In genomic region chr1:2575801-2576663, GRCh38 we compare ENCODE assay signal across 10 cellular contexts. TPM values are rescaled to one million over a fixed set of nuclear protein-coding genes. Genes with fewer than 3 reads are reported as not detected.
A peak's percentile ranks its signal among the peaks of the same experiment; 100 is the strongest.
DNase-seq lines count a peak whose midpoint lies in the region; ATAC-seq and TF ChIP-seq lines count a peak whose summit lies in the region.
"Had no signal": no experiment of that assay in that cellular context is flagged by ENCODE, and none has a peak within 500 bp of the region (broad histone marks: within the 10 kb centered on the region; RNA-seq: fewer than 3 reads in every experiment).

No MANE protein-coding gene starts in this region.

- peak overlapping the region; percentile 57 for H3K4me2 ChIP-seq in OCI-LY7 (ENCODE audit: low read length)

- intact Hi-C loops in OCI-LY7 (cut with micrococcal nuclease; ENCODE audit: unreplicated experiment) = no loop called here
- intact Hi-C loops in left ventricle myocardium inferior (cut with micrococcal nuclease) = no loop called here
- intact Hi-C loops in sigmoid colon (cut with DNase I) = no loop called here

- DNase-seq in GM12864 (ENCODE audit: low read depth) = no peak
- no peak for DNase-seq in OCI-LY7 (ENCODE audit: low spot score)
- no peak for DNase-seq in left ventricle myocardium inferior
- no peak for DNase-seq in sigmoid colon
- DNase-seq in superior temporal gyrus (ENCODE audit: extremely low spot score) = no peak
- DNase-seq in RPMI8226 = no peak
- no peak for DNase-seq in stimulated activated CD4-positive, alpha-beta T cell treated with anti-CD3 and anti-CD28 coated beads, Interleukin-4, amount 100 ng/mL, for 1 hour
- DNase-seq: nucleus accumbens had no signal

- CTCF ChIA-PET in OCI-LY7 (lab: Charles Lee; ENCODE audit: unreplicated experiment) = interaction anchor here (0.6 kb wide), 1 partner anchor 11 kb away, joined by 3 read pairs; no protein-coding TSS in a partner anchor

- no peaks in the 10 kb centered on the region for H4K20me1 ChIP-seq in OCI-LY7 (ENCODE audit: insufficient read depth, low read length)

- H3K27ac ChIP-seq in OCI-LY7 (ENCODE audit: low read depth, low read length, poor library complexity, severe bottlenecking) = peak overlapping the region; percentile 47
- H3K27ac ChIP-seq in left ventricle myocardium inferior (replicated peaks) = peak overlapping the region; percentile 91
- H3K27ac ChIP-seq in sigmoid colon = peak overlapping the region in 3 of 4 donors; percentile 39 to 46 (median 39)

- H3K79me2 ChIP-seq in OCI-LY7 (ENCODE audit: insufficient read depth, low read depth, low read length) = no peaks in the 10 kb centered on the region

- H3K4me1 ChIP-seq in OCI-LY7 (ENCODE audit: insufficient read depth, low read length, poor library complexity, severe bottlenecking) (peaks cover 48% of the 10 kb centered on the region), left ventricle myocardium inferior (peaks cover 34% of the 10 kb centered on the region), sigmoid colon (no peaks in the 10 kb centered on the region)

- no peaks in the 10 kb centered on the region for H3K9me2 ChIP-seq in OCI-LY7 (ENCODE audit: insufficient read depth, low read length)

- WGBS in sigmoid colon, 2 donors = 16 to 58% methylated on average over 23 of the region's 23 CpGs

- H3K36me3 ChIP-seq in OCI-LY7 (ENCODE audit: insufficient read depth, low read length) (no peaks in the 10 kb centered on the region), left ventricle myocardium inferior (no peaks in the 10 kb centered on the region), sigmoid colon (no peaks in the 10 kb centered on the region)

- TF ChIP-seq CTCF in GM12864 (IDR thresholded peaks at IDR 0.05; ENCODE audit: low read depth, low read length, missing control alignments) = no peak
- TF ChIP-seq CTCF in OCI-LY7 (conservative IDR thresholded peaks at IDR 0.05; ENCODE audit: low read length) = no peak
- no peak for TF ChIP-seq CTCF in left ventricle myocardium inferior (IDR thresholded peaks at IDR 0.05; ENCODE audit: borderline replicate concordance)
- no peak for TF ChIP-seq CTCF in sigmoid colon (IDR thresholded peaks at IDR 0.05)

- H3K9me3 ChIP-seq in OCI-LY7 (ENCODE audit: low read length) (no peaks in the 10 kb centered on the region), left ventricle myocardium inferior (replicated peaks) (peaks cover 12% of the 10 kb centered on the region), sigmoid colon (peaks cover 0 to 7% (median 1%) of the 10 kb centered on the region in 4 donors)

- H2AFZ ChIP-seq in OCI-LY7 (ENCODE audit: low read length) = no peak overlapping the region

- BruUV-seq in OCI-LY7 (replicated peaks; lab: Mats Ljungman, UMichigan) = no TSS peak

- POLR2A ChIA-PET in OCI-LY7 (lab: Charles Lee) = no interaction called here

- peak overlapping the region; percentile 30 for H3K4me3 ChIP-seq in GM12864 (ENCODE audit: low read depth, low read length)
- H3K4me3 ChIP-seq in OCI-LY7 (ENCODE audit: low read depth, low read length, poor library complexity, severe bottlenecking) = peak overlapping the region; percentile 1
- peak overlapping the region; percentile 30 for H3K4me3 ChIP-seq in left ventricle myocardium inferior
- no peak overlapping the region for H3K4me3 ChIP-seq in sigmoid colon

- TF ChIP-seq EP300 in sigmoid colon (IDR thresholded peaks at IDR 0.05) = no peak

- TF ChIP-seq POLR2A in sigmoid colon (IDR thresholded peaks at IDR 0.05) = no peak

- H3K27me3 ChIP-seq in left ventricle myocardium inferior (ENCODE audit: low read depth) (peaks cover 21% of the 10 kb centered on the region), sigmoid colon (peaks cover 10 to 58% (median 22%) of the 10 kb centered on the region in 3 donors)

- no peak for ATAC-seq in HG03439 (IDR thresholded peaks at IDR 0.05; ENCODE audit: unreplicated experiment)

RNA-seq across cellular contexts. Expression of gene PRXL2B, which starts 10.5 kb away (rescaled TPM):
- total RNA-seq in OCI-LY7 (2014; rRNA removed; shearing (Covaris generic)) = 7.0 and 10.4 TPM in 2 replicates
- total RNA-seq in OCI-LY7 (2022) (4.8 and 5.2 TPM in 2 replicates), left ventricle myocardium inferior (8.2 TPM), sigmoid colon (10 to 100 TPM in 3 of 4 donors, 1 to 10 TPM in 1; 8.6 to 18.2 (median 15.3) TPM)
- 10 to 100 TPM; 28.2 to 53.2 (median 42.1) TPM for polyA plus RNA-seq in sigmoid colon

RNA-seq across cellular contexts. Expression of gene TNFRSF14, which starts 19.9 kb away (rescaled TPM):
- 15.0 and 18.5 TPM in 2 replicates for total RNA-seq in OCI-LY7 (2014; rRNA removed; shearing (Covaris generic))
- total RNA-seq in OCI-LY7 (2022) (15.7 and 18.9 TPM in 2 replicates), left ventricle myocardium inferior (13.7 TPM), sigmoid colon (10 to 100 TPM; 37.5 to 73.4 (median 60.4) TPM)
- polyA plus RNA-seq in sigmoid colon = 100 to 1,000 TPM in 1 of 3 donors, 10 to 100 TPM in 2; 53.5 to 185 (median 64.7) TPM

RNA-seq across cellular contexts. Expression of gene HES5, which starts 46.0 kb away (rescaled TPM):
- not detected in 2 replicates for total RNA-seq in OCI-LY7 (2014; rRNA removed; shearing (Covaris generic))
- not detected in 2 replicates for total RNA-seq in OCI-LY7 (2022)
- 0.63 TPM for total RNA-seq in left ventricle myocardium inferior
- under 1 TPM in 1 of 4 donors, not detected in 3; 0.36 TPM for total RNA-seq in sigmoid colon
- 1 to 10 TPM in 1 of 3 donors, under 1 TPM in 1, not detected in 1; 0.61 to 1.2 TPM for polyA plus RNA-seq in sigmoid colon
- total RNA-seq: glomerular endothelial cell had no signal

RNA-seq across cellular contexts. Expression of gene PANK4, which starts 49.6 kb away (rescaled TPM):
- total RNA-seq in OCI-LY7 (2014; rRNA removed; shearing (Covaris generic)) = 43.6 and 55.9 TPM in 2 replicates
- total RNA-seq in OCI-LY7 (2022) = 49.1 and 53.9 TPM in 2 replicates
- 42.8 TPM for total RNA-seq in left ventricle myocardium inferior
- total RNA-seq in sigmoid colon = 10 to 100 TPM; 23.6 to 37.7 (median 27.9) TPM
- 10 to 100 TPM; 11.4 to 25.4 (median 13.4) TPM for polyA plus RNA-seq in sigmoid colon

RNA-seq across cellular contexts. Expression of gene MMEL1, which starts 56.8 kb away (rescaled TPM):
- total RNA-seq in OCI-LY7 (2014; rRNA removed; shearing (Covaris generic)) = not detected in 2 replicates
- total RNA-seq in OCI-LY7 (2022) (not detected in 2 replicates), left ventricle myocardium inferior (0.82 TPM), sigmoid colon (1 to 10 TPM in 2 of 4 donors, under 1 TPM in 1, not detected in 1; 0.66 to 3.4 (median 2.9) TPM)
- 10 to 100 TPM in 2 of 3 donors, 1 to 10 TPM in 1; 5.0 to 37.2 (median 14.8) TPM for polyA plus RNA-seq in sigmoid colon

Comparison
In these comparisons a context has a peak if more than half of its experiments do, and no peak if none do; other contexts are left out.
1. H3K4me3 ChIP-seq: peak in GM12864 (single experiment), OCI-LY7 (single experiment) and left ventricle myocardium inferior (single experiment); none in sigmoid colon (0 of 4).
2. H3K27ac ChIP-seq: peak in every context shown above with its lines; median percentile 91 in left ventricle myocardium inferior; 47 in OCI-LY7; 39 in sigmoid colon.